36 cellular contexts compared by ENCODE assay signal in genomic region chr2:160912276-160912675, GRCh38.
"Had no signal": no experiment of that assay in that cellular context is flagged by ENCODE, and none has a peak within 500 bp of the region (broad histone marks: within the 10 kb centered on the region; RNA-seq: fewer than 3 reads in every experiment).

No MANE protein-coding gene starts in this region.

- ATAC-seq: activated naive CD4-positive, alpha-beta T cell treated with anti-CD3 and anti-CD28 coated beads, Interleukin-2, amount 50 U/mL, for 72 hours; activated T-cell treated with anti-CD3 and anti-CD28 coated beads, Interleukin-2, amount 50 U/mL, for 4 hours; PC-3 had no signal

- H3K4me1 ChIP-seq: Peyer's patch had no signal

- H3K36me3 Mint-ChIP-seq: activated naive CD4-positive, alpha-beta T cell treated with anti-CD3 and anti-CD28 coated beads, Interleukin-2, amount 50 U/mL, for 72 hours; brain had no signal

- H3K4me1 Mint-ChIP-seq: activated CD4-positive, alpha-beta memory T cell treated with anti-CD3 and anti-CD28 coated beads, Interleukin-2, amount 10 ng/mL, durations not matched to agents 7 days and 5 days had no signal

- H3K27ac Mint-ChIP-seq: activated CD4-positive, alpha-beta memory T cell treated with anti-CD3 and anti-CD28 coated beads, Interleukin-2, amount 10 ng/mL, durations not matched to agents 7 days and 5 days; activated naive CD4-positive, alpha-beta T cell treated with anti-CD3 and anti-CD28 coated beads for 36 hours; activated naive CD4-positive, alpha-beta T cell treated with anti-CD3 and anti-CD28 coated beads, Interleukin-2, amount 50 U/mL, for 72 hours; activated T-helper 1 cell treated with anti-CD3 and anti-CD28 coated beads, Interleukin-12 subunit alpha, Interleukin-12 subunit beta, Interleukin-2, Interleukin-4 antibody, amounts not matched to agents 30 ng/mL and 10 ng/mL and 1 ng/mL, durations not matched to agents 14 hours and 24 hours and 36 hours had no signal

- H3K27ac ChIP-seq: Peyer's patch, WERI-Rb-1 had no signal

- H3K36me3 ChIP-seq: MG63, Peyer's patch, WERI-Rb-1 had no signal

- H3K27me3 ChIP-seq: MG63, Peyer's patch had no signal

- DNase-seq: activated CD4-positive, alpha-beta memory T cell treated with anti-CD3 and anti-CD28 coated beads, Interleukin-2, amount 10 ng/mL, durations not matched to agents 7 days and 5 days; activated CD4-positive, alpha-beta T cell treated with anti-CD3 and anti-CD28 coated beads for 1 hour; activated CD4-positive, alpha-beta T cell treated with anti-CD3 and anti-CD28 coated beads for 48 hours; activated CD4-positive, CD25-positive, alpha-beta regulatory T cell; activated gamma-delta T cell treated with Interleukin-2 at 50 U/mL for 16 hours; activated naive CD4-positive, alpha-beta T cell treated with anti-CD3 and anti-CD28 coated beads for 36 hours; activated T-cell treated with anti-CD3 and anti-CD28 coated beads, Interleukin-2, amount 50 U/mL, for 4 hours; anterior cingulate cortex; central memory CD4-positive, alpha-beta T cell; Kasumi-1; KG1; MG63; NCI-H1048; NCI-H1105 treated with DMSO at 0.1 percent for 48 hours; NCI-H1436; NCI-H1694; NCI-H1930; NCI-H2081 treated with DMSO at 0.1 percent for 48 hours; NCI-H226; NCI-H446 treated with DMSO at 0.1 percent for 48 hours; NCI-H524; NCI-H69; NCI-H82; NK-92 treated with Interleukin-12 subunit alpha and Interleukin-12 subunit beta, amount 100 ng/mL, for 24 hours; PC-3; Peyer's patch; RPMI8226; SHP77 treated with DMSO at 0.1 percent for 48 hours; SW 1271; T-helper 1 cell; T-helper 2 cell; T-helper 9 cell; WERI-Rb-1 had no signal

- H3K4me3 Mint-ChIP-seq: activated CD4-positive, alpha-beta memory T cell treated with anti-CD3 and anti-CD28 coated beads, Interleukin-2, amount 10 ng/mL, durations not matched to agents 7 days and 5 days; activated naive CD4-positive, alpha-beta T cell treated with anti-CD3 and anti-CD28 coated beads for 36 hours; activated T-cell treated with anti-CD3 and anti-CD28 coated beads, Interleukin-2, amount 50 U/mL, for 4 hours; activated T-helper 1 cell treated with anti-CD3 and anti-CD28 coated beads, Interleukin-12 subunit alpha, Interleukin-12 subunit beta, Interleukin-2, Interleukin-4 antibody, amounts not matched to agents 30 ng/mL and 10 ng/mL and 1 ng/mL, durations not matched to agents 14 hours and 24 hours and 36 hours; brain had no signal

- H3K4me3 ChIP-seq: MG63, Peyer's patch had no signal

- H3K9me3 Mint-ChIP-seq: activated CD4-positive, alpha-beta memory T cell treated with anti-CD3 and anti-CD28 coated beads, Interleukin-2, amount 10 ng/mL, durations not matched to agents 7 days and 5 days; activated naive CD4-positive, alpha-beta T cell treated with anti-CD3 and anti-CD28 coated beads for 36 hours; activated naive CD4-positive, alpha-beta T cell treated with anti-CD3 and anti-CD28 coated beads, Interleukin-2, amount 50 U/mL, for 72 hours; activated T-cell treated with anti-CD3 and anti-CD28 coated beads, Interleukin-2, amount 50 U/mL, for 4 hours; activated T-helper 1 cell treated with anti-CD3 and anti-CD28 coated beads, Interleukin-12 subunit alpha, Interleukin-12 subunit beta, Interleukin-2, Interleukin-4 antibody, amounts not matched to agents 30 ng/mL and 10 ng/mL and 1 ng/mL, durations not matched to agents 14 hours and 24 hours and 36 hours had no signal

- H3K9me3 ChIP-seq: MG63, Peyer's patch had no signal
